In genomic region chr5:33441241-33441844, GRCh38 we compare ENCODE assay signal across 1 cellular context.
TF ChIP-seq lines count a peak whose summit lies in the region.

No MANE protein-coding gene starts in this region.

TF ChIP-seq in K562, 482 proteins besides CTCF, POLR2A, EP300 and RAD21 (continued from another document and continues in another):
- TF ChIP-seq, protein P1, sequence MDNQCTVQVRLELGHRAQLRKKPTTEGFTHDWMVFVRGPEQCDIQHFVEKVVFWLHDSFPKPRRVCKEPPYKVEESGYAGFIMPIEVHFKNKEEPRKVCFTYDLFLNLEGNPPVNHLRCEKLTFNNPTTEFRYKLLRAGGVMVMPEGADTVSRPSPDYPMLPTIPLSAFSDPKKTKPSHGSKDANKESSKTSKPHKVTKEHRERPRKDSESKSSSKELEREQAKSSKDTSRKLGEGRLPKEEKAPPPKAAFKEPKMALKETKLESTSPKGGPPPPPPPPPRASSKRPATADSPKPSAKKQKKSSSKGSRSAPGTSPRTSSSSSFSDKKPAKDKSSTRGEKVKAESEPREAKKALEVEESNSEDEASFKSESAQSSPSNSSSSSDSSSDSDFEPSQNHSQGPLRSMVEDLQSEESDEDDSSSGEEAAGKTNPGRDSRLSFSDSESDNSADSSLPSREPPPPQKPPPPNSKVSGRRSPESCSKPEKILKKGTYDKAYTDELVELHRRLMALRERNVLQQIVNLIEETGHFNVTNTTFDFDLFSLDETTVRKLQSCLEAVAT (IDR thresholded peaks at IDR 0.05): 0 out of 4 replicates have a peak, but pooled peaks of 1 of the 2 experiments have one; percentile 5
- 0 out of 2 replicates have a peak, but pooled peaks have one; percentile 70 for TF ChIP-seq VEZF1 (CRISPR knock-in tag; IDR thresholded peaks at IDR 0.05)
- peak; percentile 12 for TF ChIP-seq LARP7 (IDR thresholded peaks at IDR 0.05)
- peak; percentile 11; the same call in 1 of the 2 replicates for TF ChIP-seq RNF2 (IDR thresholded peaks at IDR 0.05)
- no peak for TF ChIP-seq NUFIP1 (IDR thresholded peaks at IDR 0.05; ENCODE audit: partially characterized antibody)
- 0 out of 2 replicates have a peak, but pooled peaks have one; percentile 3 for TF ChIP-seq BCOR (IDR thresholded peaks at IDR 0.05)
- TF ChIP-seq, protein P2, sequence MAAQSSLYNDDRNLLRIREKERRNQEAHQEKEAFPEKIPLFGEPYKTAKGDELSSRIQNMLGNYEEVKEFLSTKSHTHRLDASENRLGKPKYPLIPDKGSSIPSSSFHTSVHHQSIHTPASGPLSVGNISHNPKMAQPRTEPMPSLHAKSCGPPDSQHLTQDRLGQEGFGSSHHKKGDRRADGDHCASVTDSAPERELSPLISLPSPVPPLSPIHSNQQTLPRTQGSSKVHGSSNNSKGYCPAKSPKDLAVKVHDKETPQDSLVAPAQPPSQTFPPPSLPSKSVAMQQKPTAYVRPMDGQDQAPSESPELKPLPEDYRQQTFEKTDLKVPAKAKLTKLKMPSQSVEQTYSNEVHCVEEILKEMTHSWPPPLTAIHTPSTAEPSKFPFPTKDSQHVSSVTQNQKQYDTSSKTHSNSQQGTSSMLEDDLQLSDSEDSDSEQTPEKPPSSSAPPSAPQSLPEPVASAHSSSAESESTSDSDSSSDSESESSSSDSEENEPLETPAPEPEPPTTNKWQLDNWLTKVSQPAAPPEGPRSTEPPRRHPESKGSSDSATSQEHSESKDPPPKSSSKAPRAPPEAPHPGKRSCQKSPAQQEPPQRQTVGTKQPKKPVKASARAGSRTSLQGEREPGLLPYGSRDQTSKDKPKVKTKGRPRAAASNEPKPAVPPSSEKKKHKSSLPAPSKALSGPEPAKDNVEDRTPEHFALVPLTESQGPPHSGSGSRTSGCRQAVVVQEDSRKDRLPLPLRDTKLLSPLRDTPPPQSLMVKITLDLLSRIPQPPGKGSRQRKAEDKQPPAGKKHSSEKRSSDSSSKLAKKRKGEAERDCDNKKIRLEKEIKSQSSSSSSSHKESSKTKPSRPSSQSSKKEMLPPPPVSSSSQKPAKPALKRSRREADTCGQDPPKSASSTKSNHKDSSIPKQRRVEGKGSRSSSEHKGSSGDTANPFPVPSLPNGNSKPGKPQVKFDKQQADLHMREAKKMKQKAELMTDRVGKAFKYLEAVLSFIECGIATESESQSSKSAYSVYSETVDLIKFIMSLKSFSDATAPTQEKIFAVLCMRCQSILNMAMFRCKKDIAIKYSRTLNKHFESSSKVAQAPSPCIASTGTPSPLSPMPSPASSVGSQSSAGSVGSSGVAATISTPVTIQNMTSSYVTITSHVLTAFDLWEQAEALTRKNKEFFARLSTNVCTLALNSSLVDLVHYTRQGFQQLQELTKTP (IDR thresholded peaks at IDR 0.05; ENCODE audit: low read depth in 1 of 2, partially characterized antibody in 2 of 2): peak in 1 of 2 experiments; percentile 0
- no peak for TF ChIP-seq ETS2 (tag; IDR thresholded peaks at IDR 0.05; ENCODE audit: borderline replicate concordance, poor library complexity, severe bottlenecking)
- TF ChIP-seq STAT5A (IDR thresholded peaks at IDR 0.05; ENCODE audit: borderline replicate concordance, low read length): 0 out of 2 replicates have a peak, but pooled peaks have one; percentile 27
- TF ChIP-seq PCBP1 (IDR thresholded peaks at IDR 0.05; ENCODE audit: low read depth, low read length, poor library complexity, severe bottlenecking): no peak
- no peak for TF ChIP-seq JUND (IDR thresholded peaks at IDR 0.05; ENCODE audit: borderline replicate concordance, low read depth, low read length)
- TF ChIP-seq JUND (tag; IDR thresholded peaks at IDR 0.05; ENCODE audit: borderline replicate concordance, low read depth, low read length): no peak
- TF ChIP-seq ATF1 (CRISPR knock-in tag; IDR thresholded peaks at IDR 0.05): no peak
- no peak for TF ChIP-seq ATF1 (tag; IDR thresholded peaks at IDR 0.05)
- peak; percentile 48; the same call in 1 of the 2 replicates for TF ChIP-seq ARID4B (CRISPR knock-in tag; IDR thresholded peaks at IDR 0.05)
- no peak for TF ChIP-seq MECOM (CRISPR knock-in tag; IDR thresholded peaks at IDR 0.05)
- no peak for TF ChIP-seq MLX (CRISPR knock-in tag; conservative IDR thresholded peaks at IDR 0.05)
- TF ChIP-seq KDM4B (IDR thresholded peaks at IDR 0.05; ENCODE audit: borderline replicate concordance in 2 of 2, low read depth in 1 of 2): no peak
- no peak for TF ChIP-seq FOS (IDR thresholded peaks at IDR 0.05; ENCODE audit: extremely low read depth, insufficient read length)
- peak; percentile 86; the same call in 1 of the 2 replicates for TF ChIP-seq TRIM25 (IDR thresholded peaks at IDR 0.05; ENCODE audit: borderline replicate concordance)
- peak in 1 of 2 experiments; percentile 50 for TF ChIP-seq E2F6 (IDR thresholded peaks at IDR 0.05; ENCODE audit: borderline replicate concordance in 1 of 2, extremely low read depth in 1 of 2, insufficient read depth in 1 of 2, insufficient read length in 1 of 2, low read depth in 1 of 2, low read length in 1 of 2, poor library complexity in 1 of 2, severe bottlenecking in 1 of 2)
- TF ChIP-seq ZNF592 (IDR thresholded peaks at IDR 0.05): no peak
- no peak for TF ChIP-seq RCOR1 (IDR thresholded peaks at IDR 0.05; ENCODE audit: borderline replicate concordance in 1 of 2, low read depth in 2 of 2, low read length in 2 of 2)
- TF ChIP-seq, protein P3, sequence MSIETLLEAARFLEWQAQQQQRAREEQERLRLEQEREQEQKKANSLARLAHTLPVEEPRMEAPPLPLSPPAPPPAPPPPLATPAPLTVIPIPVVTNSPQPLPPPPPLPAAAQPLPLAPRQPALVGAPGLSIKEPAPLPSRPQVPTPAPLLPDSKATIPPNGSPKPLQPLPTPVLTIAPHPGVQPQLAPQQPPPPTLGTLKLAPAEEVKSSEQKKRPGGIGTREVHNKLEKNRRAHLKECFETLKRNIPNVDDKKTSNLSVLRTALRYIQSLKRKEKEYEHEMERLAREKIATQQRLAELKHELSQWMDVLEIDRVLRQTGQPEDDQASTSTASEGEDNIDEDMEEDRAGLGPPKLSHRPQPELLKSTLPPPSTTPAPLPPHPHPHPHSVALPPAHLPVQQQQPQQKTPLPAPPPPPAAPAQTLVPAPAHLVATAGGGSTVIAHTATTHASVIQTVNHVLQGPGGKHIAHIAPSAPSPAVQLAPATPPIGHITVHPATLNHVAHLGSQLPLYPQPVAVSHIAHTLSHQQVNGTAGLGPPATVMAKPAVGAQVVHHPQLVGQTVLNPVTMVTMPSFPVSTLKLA (conservative IDR thresholded peaks at IDR 0.05): peak; percentile 60 to 77; a peak in 1 of 4 replicates
- peak; percentile 46 for TF ChIP-seq POLR2AphosphoS5 (IDR thresholded peaks at IDR 0.05; ENCODE audit: control insufficient read depth, insufficient read depth, low read depth, low read length)
- TF ChIP-seq SETDB1 (IDR thresholded peaks at IDR 0.05; ENCODE audit: low read length): no peak
- peak; percentile 65 for TF ChIP-seq TAF1 (IDR thresholded peaks at IDR 0.05; ENCODE audit: control insufficient read depth, extremely low read depth, insufficient read depth, low read length, severe bottlenecking)
